ENCODE assay signal across 1 cellular context in genomic region chr10:31036209-31036608, GRCh38.
TF ChIP-seq lines count a peak whose summit lies in the region.

No MANE protein-coding gene starts in this region.

TF ChIP-seq in GM23338, 12 proteins besides CTCF, POLR2A, EP300 and RAD21 (continued from another document):
- TF ChIP-seq STAT1 (IDR thresholded peaks at IDR 0.05; ENCODE audit: unreplicated experiment) (no peak), ZNF462 (CRISPR knock-in tag; IDR thresholded peaks at IDR 0.05) (peak; percentile 45; the same call in 1 of the 2 replicates), ZNF114 (CRISPR knock-in tag; IDR thresholded peaks at IDR 0.05) (0 out of 2 replicates have a peak, but pooled peaks have one; percentile 53), REST (IDR thresholded peaks at IDR 0.05; ENCODE audit: unreplicated experiment) (no peak)
